Comparison of ENCODE assay signal across 16 cellular contexts in genomic region chr6:131197716-131198115, GRCh38.
DNase-seq lines count a peak whose midpoint lies in the region; ATAC-seq and TF ChIP-seq lines count a peak whose summit lies in the region.
"Had no signal": no experiment of that assay in that cellular context is flagged by ENCODE, and none has a peak within 500 bp of the region (broad histone marks: within the 10 kb centered on the region; RNA-seq: fewer than 3 reads in every experiment).

No MANE protein-coding gene starts in this region.

- CTCF ChIA-PET in activated CD8-positive, alpha-beta memory T cell treated with anti-CD3 and anti-CD28 coated beads, Interleukin-2, amount 10 ng/mL, durations not matched to agents 7 days and 5 days (lab: Charles Lee) = interaction anchor here (1.4 to 4.1 kb wide), 4 partner anchors 15 to 430 kb away, joined by 4 to 46 read pairs (median 24); partner anchors contain the start of gene MED23
- CTCF ChIA-PET in CD8-positive, alpha-beta T cell (lab: Charles Lee) = interaction anchor here (1.1 to 3.5 kb wide), 7 partner anchors 15 to 430 kb away, joined by 3 to 50 read pairs (median 13); partner anchors contain the start of gene MED23
- CTCF ChIA-PET in WTC11 (lab: Charles Lee) = no interaction called here

- no peaks in the 10 kb centered on the region for H3K27me3 ChIP-seq in CD8-positive, alpha-beta T cell (ENCODE audit: insufficient read depth, low read length)
- H3K27me3 ChIP-seq: foreskin keratinocyte, uterus had no signal

- H3K36me3 Mint-ChIP-seq in activated CD8-positive, alpha-beta memory T cell treated with anti-CD3 and anti-CD28 coated beads, Interleukin-2, amount 10 ng/mL, durations not matched to agents 7 days and 5 days = peaks cover 60% of the 10 kb centered on the region
- peaks cover 34% of the 10 kb centered on the region for H3K36me3 Mint-ChIP-seq in CD8-positive, alpha-beta T cell
- H3K36me3 Mint-ChIP-seq in WTC11 (peaks cover 15% of the 10 kb centered on the region), naive B cell (peaks cover 16 to 24% of the 10 kb centered on the region in 2 donors)

- POLR2A ChIA-PET in CD8-positive, alpha-beta T cell (lab: Charles Lee) = interaction anchor here (1.1 to 4.2 kb wide), 3 partner anchors 84 to 335 kb away, joined by 3 to 36 read pairs (median 4); no protein-coding TSS in a partner anchor
- POLR2A ChIA-PET in WTC11 (lab: Charles Lee) = no interaction called here

- H3K9me3 ChIP-seq in CD8-positive, alpha-beta T cell (ENCODE audit: low read length) = no peaks in the 10 kb centered on the region
- H3K9me3 ChIP-seq: uterus had no signal

- TF ChIP-seq CTCF in CD8-positive, alpha-beta T cell (IDR thresholded peaks at IDR 0.05) = no peak
- no peak for TF ChIP-seq CTCF in WTC11 (IDR thresholded peaks at IDR 0.05)

- H3K36me3 ChIP-seq in CD8-positive, alpha-beta T cell (ENCODE audit: insufficient read depth, low read length) = no peaks in the 10 kb centered on the region
- H3K36me3 ChIP-seq: uterus, WERI-Rb-1 had no signal

- no peak overlapping the region for H3K4me3 Mint-ChIP-seq in activated CD8-positive, alpha-beta memory T cell treated with anti-CD3 and anti-CD28 coated beads, Interleukin-2, amount 10 ng/mL, durations not matched to agents 7 days and 5 days
- peak overlapping the region; percentile 32 for H3K4me3 Mint-ChIP-seq in CD8-positive, alpha-beta T cell
- H3K4me3 Mint-ChIP-seq in WTC11 = no peak overlapping the region
- H3K4me3 Mint-ChIP-seq in naive B cell = peak overlapping the region in 6 of 8 donors; percentile 23 to 76 (median 47)
- H3K4me3 Mint-ChIP-seq: HFFc6 had no signal

- peak overlapping the region; percentile 96 for H3K27ac Mint-ChIP-seq in activated CD8-positive, alpha-beta memory T cell treated with anti-CD3 and anti-CD28 coated beads, Interleukin-2, amount 10 ng/mL, durations not matched to agents 7 days and 5 days
- peak overlapping the region; percentile 94 for H3K27ac Mint-ChIP-seq in CD8-positive, alpha-beta T cell
- H3K27ac Mint-ChIP-seq in WTC11 = 0 out of 2 replicates have a peak overlapping the region, but pooled peaks have one; percentile 0
- peak overlapping the region; percentile 73 to 95 (median 86) for H3K27ac Mint-ChIP-seq in naive B cell
- H3K27ac Mint-ChIP-seq: HFFc6 had no signal

- peaks cover 12% of the 10 kb centered on the region for H3K9me3 Mint-ChIP-seq in activated CD8-positive, alpha-beta memory T cell treated with anti-CD3 and anti-CD28 coated beads, Interleukin-2, amount 10 ng/mL, durations not matched to agents 7 days and 5 days (ENCODE audit: low read depth)
- peaks cover 23% of the 10 kb centered on the region for H3K9me3 Mint-ChIP-seq in CD8-positive, alpha-beta T cell
- H3K9me3 Mint-ChIP-seq in WTC11 (peaks cover 17% of the 10 kb centered on the region), naive B cell (peaks cover 0 to 18% (median 15%) of the 10 kb centered on the region in 7 donors)

- no peaks in the 10 kb centered on the region for H3K27me3 Mint-ChIP-seq in activated CD8-positive, alpha-beta memory T cell treated with anti-CD3 and anti-CD28 coated beads, Interleukin-2, amount 10 ng/mL, durations not matched to agents 7 days and 5 days
- no peaks in the 10 kb centered on the region for H3K27me3 Mint-ChIP-seq in CD8-positive, alpha-beta T cell (ENCODE audit: low read depth)
- H3K27me3 Mint-ChIP-seq in WTC11 (ENCODE audit: low read depth) (no peaks in the 10 kb centered on the region; the same call in 1 of the 2 replicates), naive B cell (no peaks in the 10 kb centered on the region)

- peak; percentile 75 for DNase-seq in activated CD8-positive, alpha-beta memory T cell treated with anti-CD3 and anti-CD28 coated beads, Interleukin-2, amount 10 ng/mL, durations not matched to agents 7 days and 5 days
- DNase-seq in activated CD8-positive, alpha-beta memory T cell treated with anti-CD3 and anti-CD28 coated beads for 24 hours = no peak
- DNase-seq in CD8-positive, alpha-beta T cell = peak in 5 of 7 experiments; percentile 11 to 71 (median 32)
- DNase-seq in WTC11 (ENCODE audit: low spot score) = no peak
- no peak for DNase-seq in naive B cell
- DNase-seq in GDM1 (lab: John Stamatoyannopoulos, UW) = no peak
- DNase-seq in HuH-7 (ENCODE audit: low spot score) = no peak
- DNase-seq: cortex of kidney, foreskin keratinocyte, HFFc6, left cardiac atrium, NCI-H226, uterus, WERI-Rb-1 had no signal

- H3K4me3 ChIP-seq in CD8-positive, alpha-beta T cell (ENCODE audit: low read depth, low read length) = no peak overlapping the region
- H3K4me3 ChIP-seq: uterus had no signal

- H3K4me1 Mint-ChIP-seq in activated CD8-positive, alpha-beta memory T cell treated with anti-CD3 and anti-CD28 coated beads, Interleukin-2, amount 10 ng/mL, durations not matched to agents 7 days and 5 days = peaks cover 44% of the 10 kb centered on the region
- peaks cover 44% of the 10 kb centered on the region for H3K4me1 Mint-ChIP-seq in CD8-positive, alpha-beta T cell (ENCODE audit: low read depth)
- H3K4me1 Mint-ChIP-seq in WTC11 (peaks cover 22% of the 10 kb centered on the region), naive B cell (peaks cover 30 to 39% (median 35%) of the 10 kb centered on the region in 3 donors)

- peaks cover 42% of the 10 kb centered on the region for H3K4me1 ChIP-seq in CD8-positive, alpha-beta T cell (ENCODE audit: insufficient read depth, low read length)
- H3K4me1 ChIP-seq: foreskin keratinocyte, uterus had no signal

- intact Hi-C loops in CD8-positive, alpha-beta T cell (cut with DNase I, micrococcal nuclease) = loop anchor here (2.0 to 5.0 kb wide), 9 partner anchors 85 to 401 kb away; partner anchors contain the start of gene EPB41L2 (in 1 of the 2)

- no peak for ATAC-seq in activated CD8-positive, alpha-beta memory T cell treated with anti-CD3 and anti-CD28 coated beads, Interleukin-2, amount 10 ng/mL, durations not matched to agents 7 days and 5 days
- ATAC-seq in CD8-positive, alpha-beta T cell = no peak
- no peak for ATAC-seq in WTC11
- no peak for ATAC-seq in naive B cell (ENCODE audit: low read depth in 2 of 2)
- ATAC-seq in GM18498 (IDR thresholded peaks at IDR 0.05; ENCODE audit: unreplicated experiment) = no peak
- ATAC-seq: foreskin keratinocyte, left cardiac atrium, Right ventricle myocardium inferior had no signal

- H3K27ac ChIP-seq in CD8-positive, alpha-beta T cell (ENCODE audit: low read depth, low read length) = no peak overlapping the region
- H3K27ac ChIP-seq: foreskin keratinocyte, uterus, WERI-Rb-1 had no signal

TF ChIP-seq in WTC11, 78 proteins besides CTCF, POLR2A, EP300 and RAD21:
- no peak for TF ChIP-seq PRRX2 (CRISPR knock-in tag; IDR thresholded peaks at IDR 0.05)
- TF ChIP-seq ZNF121 (CRISPR knock-in tag; IDR thresholded peaks at IDR 0.05) = no peak
- TF ChIP-seq ZNF219 (CRISPR knock-in tag; IDR thresholded peaks at IDR 0.05; ENCODE audit: borderline replicate concordance) = no peak
- no peak for TF ChIP-seq ETV6 (CRISPR knock-in tag; IDR thresholded peaks at IDR 0.05)
- no peak for TF ChIP-seq SOX15 (CRISPR knock-in tag; IDR thresholded peaks at IDR 0.05)
- TF ChIP-seq ATF1 (CRISPR knock-in tag; IDR thresholded peaks at IDR 0.05) = no peak
- no peak for TF ChIP-seq TCF7 (CRISPR knock-in tag; IDR thresholded peaks at IDR 0.05; ENCODE audit: low read depth)

Comparison
In these comparisons a context has a peak if more than half of its experiments do, and no peak if none do; other contexts are left out.
1. DNase-seq: peak in activated CD8-positive, alpha-beta memory T cell treated with anti-CD3 and anti-CD28 coated beads, Interleukin-2, amount 10 ng/mL, durations not matched to agents 7 days and 5 days (single experiment) and CD8-positive, alpha-beta T cell (5 of 7); none in activated CD8-positive, alpha-beta memory T cell treated with anti-CD3 and anti-CD28 coated beads for 24 hours (single experiment), WTC11 (single experiment), naive B cell (single experiment), GDM1 (single experiment) and HuH-7 (single experiment).
2. H3K27ac Mint-ChIP-seq: peak in every context shown above with its lines; median percentile 96 in activated CD8-positive, alpha-beta memory T cell treated with anti-CD3 and anti-CD28 coated beads, Interleukin-2, amount 10 ng/mL, durations not matched to agents 7 days and 5 days; 94 in CD8-positive, alpha-beta T cell; 86 in naive B cell; 0 in WTC11.
3. H3K4me3 Mint-ChIP-seq: peak in CD8-positive, alpha-beta T cell (single experiment) and naive B cell (6 of 8); none in activated CD8-positive, alpha-beta memory T cell treated with anti-CD3 and anti-CD28 coated beads, Interleukin-2, amount 10 ng/mL, durations not matched to agents 7 days and 5 days (single experiment) and WTC11 (single experiment).